ENCODE assay signal across 17 cellular contexts in genomic region chr5:66179297-66180051, GRCh38. TPM values are rescaled to one million over a fixed set of nuclear protein-coding genes. Genes with fewer than 3 reads are reported as not detected.
DNase-seq lines count a peak whose midpoint lies in the region; ATAC-seq and TF ChIP-seq lines count a peak whose summit lies in the region.
"Had no signal": no experiment of that assay in that cellular context is flagged by ENCODE, and none has a peak within 500 bp of the region (broad histone marks: within the 10 kb centered on the region; RNA-seq: fewer than 3 reads in every experiment).

No MANE protein-coding gene starts in this region.

- no peaks in the 10 kb centered on the region for H3K4me1 ChIP-seq in psoas muscle

- no peaks in the 10 kb centered on the region; the same call in 1 of the 2 replicates for H3K27me3 Mint-ChIP-seq in HFFc6 (ENCODE audit: insufficient read depth)
- H3K27me3 Mint-ChIP-seq in neural crest cell (ENCODE audit: low read depth): no peaks in the 10 kb centered on the region

- no peak overlapping the region for H3K4me3 ChIP-seq in psoas muscle

- ATAC-seq in HG03571 (IDR thresholded peaks at IDR 0.05; ENCODE audit: unreplicated experiment) (no peak), psoas muscle (no peak), HG02678 (IDR thresholded peaks at IDR 0.05; ENCODE audit: unreplicated experiment) (no peak)
- ATAC-seq: Right ventricle myocardium inferior had no signal

- H3K27me3 ChIP-seq in psoas muscle (ENCODE audit: insufficient read depth in 3 of 3, low read length in 2 of 3): no peaks in the 10 kb centered on the region

- H3K27ac Mint-ChIP-seq in HFFc6 (no peak overlapping the region), neural crest cell (ENCODE audit: unreplicated experiment) (no peak overlapping the region)

- H3K9me3 Mint-ChIP-seq in HFFc6 (no peaks in the 10 kb centered on the region), neural crest cell (no peaks in the 10 kb centered on the region)

- peaks cover 8 to 90% of the 10 kb centered on the region in 2 donors for H3K36me3 ChIP-seq in psoas muscle (ENCODE audit: insufficient read depth in 1 of 2, low read depth in 1 of 2)

- TF ChIP-seq CTCF in HFFc6 (IDR thresholded peaks at IDR 0.05): peak; percentile 38; the same call in 1 of the 2 replicates
- peak; percentile 21 for TF ChIP-seq CTCF in neural crest cell (conservative IDR thresholded peaks at IDR 0.05)
- TF ChIP-seq CTCF in psoas muscle (IDR thresholded peaks at IDR 0.05): no peak

- H3K4me1 Mint-ChIP-seq in HFFc6 (ENCODE audit: low read depth) (no peaks in the 10 kb centered on the region), neural crest cell (no peaks in the 10 kb centered on the region)

- 64 to 96% (median 80%) methylated on average over 1 of the region's 1 CpG for WGBS in psoas muscle, 3 donors

- no peaks in the 10 kb centered on the region for H3K9me3 ChIP-seq in psoas muscle

- intact Hi-C loops in psoas muscle (cut with DNase I): loop anchor here in 1 of 2 donors (10.0 kb wide), 1 partner anchor 595 kb away; no protein-coding TSS in a partner anchor

- H3K36me3 Mint-ChIP-seq in HFFc6 (ENCODE audit: low read depth) (peaks cover 45% of the 10 kb centered on the region), neural crest cell (ENCODE audit: low read depth) (peaks cover 22% of the 10 kb centered on the region)

- DNase-seq in ELR (ENCODE audit: low read depth) (peak; percentile 6), HFFc6 (no peak), neural crest cell (ENCODE audit: low read depth, low spot score) (no peak), psoas muscle (no peak)
- DNase-seq: C1 segment of cervical spinal cord, DMS79, Kasumi-1, MM.1S, NCI-H1092, NCI-H1436 treated with DMSO at 0.1 percent for 48 hours, NCI-H2029, NCI-H2171, NCI-H526 treated with DMSO at 0.1 percent for 48 hours had no signal

- H3K27ac ChIP-seq in cingulate gyrus (ENCODE audit: low read depth, low read length) (peak overlapping the region; percentile 61), psoas muscle (no peak overlapping the region)

- H3K4me3 Mint-ChIP-seq in HFFc6 (no peak overlapping the region), neural crest cell (no peak overlapping the region)

RNA-seq across cellular contexts. Expression of gene SREK1, which starts 35.4 kb away (rescaled TPM):
- total RNA-seq in HFFc6 (2021; fragmentation: NEBNext Ultra II Directional; extraction: Animal tissue kit (Norgen Biotek cat#: 25700)): 10 to 100 TPM; 32.4 to 39.7 (median 37.0) TPM
- total RNA-seq in neural crest cell (91.1 and 92.0 TPM in 2 replicates), psoas muscle (10 to 100 TPM; 25.1 to 29.8 (median 27.9) TPM)
- polyA plus RNA-seq in psoas muscle: 10 to 100 TPM; 13.4 to 18.1 (median 15.1) TPM
